Comparison of ENCODE assay signal across 32 cellular contexts in genomic region chr1:243784506-243784905, GRCh38.
"Had no signal": no experiment of that assay in that cellular context is flagged by ENCODE, and none has a peak within 500 bp of the region (broad histone marks: within the 10 kb centered on the region; RNA-seq: fewer than 3 reads in every experiment).

No MANE protein-coding gene starts in this region.

- H3K27ac Mint-ChIP-seq: activated CD4-positive, alpha-beta memory T cell treated with anti-CD3 and anti-CD28 coated beads for 36 hours; activated CD4-positive, alpha-beta T cell treated with anti-CD3 and anti-CD28 coated beads for 36 hours; activated CD4-positive, alpha-beta T cell treated with anti-CD3 and anti-CD28 coated beads, Interleukin-2, amount 10 ng/mL, durations not matched to agents 24 days and 14 days; activated CD8-positive, alpha-beta memory T cell treated with anti-CD3 and anti-CD28 coated beads, Interleukin-2, amount 10 ng/mL, durations not matched to agents 7 days and 5 days; activated CD8-positive, alpha-beta T cell treated with anti-CD3 and anti-CD28 coated beads, Interleukin-2, amount 10 ng/mL, durations not matched to agents 7 days and 5 days; activated T-helper 1 cell treated with anti-CD3 and anti-CD28 coated beads, Interleukin-12 subunit alpha, Interleukin-12 subunit beta, Interleukin-2, Interleukin-4 antibody, amounts not matched to agents 30 ng/mL and 10 ng/mL and 1 ng/mL, durations not matched to agents 14 hours and 24 hours and 36 hours; activated T-helper 2 cell treated with anti-CD3 and anti-CD28 coated beads, Interferon-gamma antibody, Interleukin-2, Interleukin-4, amounts not matched to agents 10 μg/mL and 5 μg/mL and 100 μg/mL, durations not matched to agents 14 hours and 24 hours and 36 hours; T-helper 2 cell treated with Interferon-gamma antibody and Interleukin-4, amounts not matched to agents 5 μg/mL and 100 μg/mL, for 36 hours had no signal

- ATAC-seq: activated CD4-positive, alpha-beta T cell treated with anti-CD3 and anti-CD28 coated beads for 36 hours; activated CD8-positive, alpha-beta memory T cell treated with anti-CD3 and anti-CD28 coated beads, Interleukin-2, amount 10 ng/mL, durations not matched to agents 7 days and 5 days; activated CD8-positive, alpha-beta T cell treated with anti-CD3 and anti-CD28 coated beads, Interleukin-2, amount 10 ng/mL, durations not matched to agents 7 days and 5 days; effector memory CD8-positive, alpha-beta T cell; foreskin keratinocyte; gastrocnemius medialis; T-helper 17 cell had no signal

- H3K27me3 ChIP-seq: brain microvascular endothelial cell, esophagus muscularis mucosa, gastrocnemius medialis had no signal

- H3K4me3 ChIP-seq: esophagus muscularis mucosa, gastrocnemius medialis had no signal

- H3K4me1 ChIP-seq: foreskin keratinocyte had no signal

- H3K27me3 Mint-ChIP-seq: activated CD4-positive, alpha-beta memory T cell treated with anti-CD3 and anti-CD28 coated beads for 36 hours; activated CD4-positive, alpha-beta T cell treated with anti-CD3 and anti-CD28 coated beads for 36 hours; activated CD4-positive, alpha-beta T cell treated with anti-CD3 and anti-CD28 coated beads, Interleukin-2, amount 10 ng/mL, durations not matched to agents 24 days and 14 days; activated CD8-positive, alpha-beta memory T cell treated with anti-CD3 and anti-CD28 coated beads, Interleukin-2, amount 10 ng/mL, durations not matched to agents 7 days and 5 days; activated naive CD8-positive, alpha-beta T cell; central memory CD8-positive, alpha-beta T cell; effector memory CD8-positive, alpha-beta T cell; T-helper 17 cell had no signal

- H3K4me3 Mint-ChIP-seq: activated CD4-positive, alpha-beta memory T cell treated with anti-CD3 and anti-CD28 coated beads for 36 hours; activated CD4-positive, alpha-beta T cell treated with anti-CD3 and anti-CD28 coated beads for 36 hours; activated CD4-positive, alpha-beta T cell treated with anti-CD3 and anti-CD28 coated beads, Interleukin-2, amount 10 ng/mL, durations not matched to agents 24 days and 14 days; activated CD8-positive, alpha-beta memory T cell treated with anti-CD3 and anti-CD28 coated beads, Interleukin-2, amount 10 ng/mL, durations not matched to agents 7 days and 5 days; activated CD8-positive, alpha-beta T cell treated with anti-CD3 and anti-CD28 coated beads, Interleukin-2, amount 10 ng/mL, durations not matched to agents 7 days and 5 days; activated naive CD8-positive, alpha-beta T cell; activated T-helper 1 cell treated with anti-CD3 and anti-CD28 coated beads, Interleukin-12 subunit alpha, Interleukin-12 subunit beta, Interleukin-2, Interleukin-4 antibody, amounts not matched to agents 30 ng/mL and 10 ng/mL and 1 ng/mL, durations not matched to agents 14 hours and 24 hours and 36 hours; central memory CD8-positive, alpha-beta T cell; effector memory CD8-positive, alpha-beta T cell; T-helper 17 cell; T-helper 2 cell treated with Interferon-gamma antibody and Interleukin-4, amounts not matched to agents 5 μg/mL and 100 μg/mL, for 36 hours had no signal

- H3K36me3 ChIP-seq: brain microvascular endothelial cell, esophagus muscularis mucosa, gastrocnemius medialis had no signal

- H3K9me3 ChIP-seq: esophagus muscularis mucosa, gastrocnemius medialis had no signal

- H3K4me1 Mint-ChIP-seq: activated CD4-positive, alpha-beta T cell treated with anti-CD3 and anti-CD28 coated beads, Interleukin-2, amount 10 ng/mL, durations not matched to agents 24 days and 14 days; activated CD8-positive, alpha-beta memory T cell treated with anti-CD3 and anti-CD28 coated beads, Interleukin-2, amount 10 ng/mL, durations not matched to agents 7 days and 5 days had no signal

- H3K9me3 Mint-ChIP-seq: activated CD4-positive, alpha-beta memory T cell treated with anti-CD3 and anti-CD28 coated beads for 36 hours; activated CD4-positive, alpha-beta T cell treated with anti-CD3 and anti-CD28 coated beads, Interleukin-2, amount 10 ng/mL, durations not matched to agents 24 days and 14 days; activated T-helper 1 cell treated with anti-CD3 and anti-CD28 coated beads, Interleukin-12 subunit alpha, Interleukin-12 subunit beta, Interleukin-2, Interleukin-4 antibody, amounts not matched to agents 30 ng/mL and 10 ng/mL and 1 ng/mL, durations not matched to agents 14 hours and 24 hours and 36 hours; activated T-helper 2 cell treated with anti-CD3 and anti-CD28 coated beads, Interferon-gamma antibody, Interleukin-2, Interleukin-4, amounts not matched to agents 10 μg/mL and 5 μg/mL and 100 μg/mL, durations not matched to agents 14 hours and 24 hours and 36 hours; central memory CD8-positive, alpha-beta T cell; effector memory CD8-positive, alpha-beta T cell; T-helper 2 cell treated with Interferon-gamma antibody and Interleukin-4, amounts not matched to agents 5 μg/mL and 100 μg/mL, for 36 hours had no signal

- H3K27ac ChIP-seq: brain microvascular endothelial cell, esophagus muscularis mucosa, foreskin keratinocyte, gastrocnemius medialis had no signal

- DNase-seq: activated CD4-positive, alpha-beta memory T cell treated with anti-CD3 and anti-CD28 coated beads for 36 hours; activated CD4-positive, alpha-beta T cell treated with anti-CD3 and anti-CD28 coated beads for 36 hours; activated CD4-positive, alpha-beta T cell treated with anti-CD3 and anti-CD28 coated beads, Interleukin-2, amount 10 ng/mL, durations not matched to agents 24 days and 14 days; activated CD4-positive, CD25-positive, alpha-beta regulatory T cell; activated CD4-positive, CD25-positive, alpha-beta regulatory T cell treated with anti-CD3 and anti-CD28 coated beads, Interleukin-2, amount 50 U/mL, for 72 hours; activated CD8-positive, alpha-beta memory T cell treated with anti-CD3 and anti-CD28 coated beads, Interleukin-2, amount 10 ng/mL, durations not matched to agents 7 days and 5 days; activated CD8-positive, alpha-beta memory T cell treated with anti-CD3 and anti-CD28 coated beads, Interleukin-2, amount 50 U/mL, for 4 hours; activated CD8-positive, alpha-beta T cell treated with anti-CD3 and anti-CD28 coated beads, Interleukin-2, amount 10 ng/mL, durations not matched to agents 7 days and 5 days; activated effector memory CD4-positive, alpha-beta T cell treated with anti-CD3 and anti-CD28 coated beads, Interleukin-2, amount 50 U/mL, for 16 hours; activated naive CD4-positive, alpha-beta T cell treated with anti-CD3 and anti-CD28 coated beads, Interleukin-2, amount 50 U/mL, for 16 hours; activated T-cell treated with anti-CD3 and anti-CD28 coated beads, Interleukin-2, amount 50 U/mL, for 1 hour; activated T-cell treated with anti-CD3 and anti-CD28 coated beads, Interleukin-2, amount 50 U/mL, for 48 hours; amniotic stem cell; anterior cingulate cortex; brain microvascular endothelial cell; cortex of kidney; dermis blood vessel endothelial cell; effector CD4-positive, alpha-beta T cell; effector memory CD8-positive, alpha-beta T cell; erythroblast; foreskin keratinocyte; gastrocnemius medialis; glutamatergic neuron; T-helper 1 cell; T-helper 17 cell; T1000 had no signal
